ENCODE assay signal across 8 cellular contexts in the genomic region with DNA sequence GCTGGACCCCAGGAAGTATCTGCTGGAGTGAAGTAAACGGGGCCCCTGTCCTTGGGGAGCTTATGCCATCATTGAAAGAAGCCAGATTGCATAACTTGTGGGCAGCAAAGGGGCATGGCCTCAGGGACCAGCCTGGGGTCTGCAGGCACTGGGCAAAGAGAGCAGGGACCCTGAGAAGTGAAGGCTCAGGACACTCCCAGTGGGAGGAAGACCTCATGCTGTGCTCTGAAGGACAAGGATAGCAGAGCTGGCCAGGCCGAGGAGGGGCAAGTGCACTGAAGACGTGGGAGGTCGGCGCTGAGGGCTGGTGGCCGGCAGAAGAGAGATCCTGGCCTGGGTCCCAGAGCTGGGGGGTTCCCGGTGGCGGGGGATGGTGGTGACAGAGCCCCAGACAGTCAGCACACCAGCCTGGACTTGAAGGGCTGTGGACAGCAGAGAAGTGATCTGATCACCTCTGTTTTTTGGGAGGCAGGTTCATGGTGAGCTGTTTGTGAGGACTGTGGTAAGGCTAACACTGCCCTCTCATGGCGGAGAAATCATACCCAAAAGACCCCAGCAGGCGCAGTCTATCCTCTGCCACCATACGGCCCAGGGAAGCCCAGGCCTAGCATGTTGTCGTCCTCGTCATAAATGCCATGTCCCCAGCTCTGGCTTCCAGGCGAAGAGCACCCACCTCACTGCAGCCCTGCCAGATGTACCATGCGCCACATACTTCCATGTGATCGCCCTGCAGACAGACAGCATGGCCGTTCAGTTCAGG. TPM values are rescaled to one million over a fixed set of nuclear protein-coding genes. Genes with fewer than 3 reads are reported as not detected.
A peak's percentile ranks its signal among the peaks of the same experiment; 100 is the strongest.
DNase-seq lines count a peak whose midpoint lies in the region; ATAC-seq and TF ChIP-seq lines count a peak whose summit lies in the region.

No MANE protein-coding gene starts in this region.

- no peaks in the 10 kb centered on the region for H3K9me3 Mint-ChIP-seq in activated CD4-positive, alpha-beta T cell treated with anti-CD3 and anti-CD28 coated beads for 36 hours (ENCODE audit: low read depth)
- no peaks in the 10 kb centered on the region for H3K9me3 Mint-ChIP-seq in mesothelial cell of epicardium

- CTCF ChIA-PET in activated CD4-positive, alpha-beta T cell treated with anti-CD3 and anti-CD28 coated beads for 36 hours (lab: Charles Lee), result interaction anchor here (0.6 to 1.2 kb wide), 6 partner anchors 18 to 954 kb away, joined by 3 to 6 read pairs (median 4); no protein-coding TSS in a partner anchor

- no peak overlapping the region for H3K4me3 ChIP-seq in cardiac fibroblast (replicated peaks in 1 of 2; ENCODE audit: low read depth in 2 of 2, low read length in 2 of 2)

- ATAC-seq in activated CD4-positive, alpha-beta T cell treated with anti-CD3 and anti-CD28 coated beads for 36 hours, result no peak
- ATAC-seq in GM21423 (IDR thresholded peaks at IDR 0.05; ENCODE audit: unreplicated experiment) (no peak), HG03039 (IDR thresholded peaks at IDR 0.05; ENCODE audit: unreplicated experiment) (no peak), left colon (no peak)

- H3K4me3 Mint-ChIP-seq in activated CD4-positive, alpha-beta T cell treated with anti-CD3 and anti-CD28 coated beads for 36 hours, result no peak overlapping the region
- no peak overlapping the region for H3K4me3 Mint-ChIP-seq in mesothelial cell of epicardium

- H3K27me3 Mint-ChIP-seq in activated CD4-positive, alpha-beta T cell treated with anti-CD3 and anti-CD28 coated beads for 36 hours, result peaks cover 2% of the 10 kb centered on the region
- H3K27me3 Mint-ChIP-seq in mesothelial cell of epicardium (ENCODE audit: low read depth), result no peaks in the 10 kb centered on the region

- DNase-seq in activated CD4-positive, alpha-beta T cell treated with anti-CD3 and anti-CD28 coated beads for 36 hours, result peak; percentile 17
- DNase-seq in activated CD4-positive, alpha-beta T cell treated with anti-CD3 and anti-CD28 coated beads for 1 hour, result no peak
- DNase-seq in NCI-H460 (ENCODE audit: extremely low read depth, low read depth) (peak; percentile 37), cardiac fibroblast (ENCODE audit: low read depth in 2 of 2) (peak; percentile 74 to 80), mesothelial cell of epicardium (ENCODE audit: low spot score in 2 of 2, unreplicated experiment in 2 of 2) (no peak), left colon (no peak)

- POLR2A ChIA-PET in activated CD4-positive, alpha-beta T cell treated with anti-CD3 and anti-CD28 coated beads for 36 hours (lab: Charles Lee), result interaction anchor here (0.7 kb wide), 1 partner anchor 16 kb away, joined by 3 read pairs; no protein-coding TSS in a partner anchor

- no peaks in the 10 kb centered on the region for H3K36me3 Mint-ChIP-seq in activated CD4-positive, alpha-beta T cell treated with anti-CD3 and anti-CD28 coated beads for 36 hours (ENCODE audit: low read depth)
- H3K36me3 Mint-ChIP-seq in mesothelial cell of epicardium, result peaks cover 1% of the 10 kb centered on the region

- H3K4me1 Mint-ChIP-seq in activated CD4-positive, alpha-beta T cell treated with anti-CD3 and anti-CD28 coated beads for 36 hours, result no peaks in the 10 kb centered on the region
- peaks cover 11% of the 10 kb centered on the region for H3K4me1 Mint-ChIP-seq in mesothelial cell of epicardium

- H3K27ac Mint-ChIP-seq in activated CD4-positive, alpha-beta T cell treated with anti-CD3 and anti-CD28 coated beads for 36 hours, result no peak overlapping the region
- peak overlapping the region; percentile 64 for H3K27ac Mint-ChIP-seq in mesothelial cell of epicardium

- intact Hi-C loops in activated CD4-positive, alpha-beta T cell treated with anti-CD3 and anti-CD28 coated beads for 36 hours (cut with DNase I, micrococcal nuclease), result loop anchor here in 1 of 2 experiments (1.0 kb wide), 1 partner anchor 221 kb away; no protein-coding TSS in a partner anchor
- intact Hi-C loops in left colon (cut with DNase I, micrococcal nuclease), result loop anchor here (10.0 kb wide), 2 partner anchors 75 to 155 kb away; a partner anchor contains a TSS

- TF ChIP-seq CTCF in cardiac fibroblast (IDR thresholded peaks at IDR 0.05; ENCODE audit: low read depth, low read length), result peak; percentile 64
- TF ChIP-seq CTCF in mesothelial cell of epicardium (IDR thresholded peaks at IDR 0.05; ENCODE audit: unreplicated experiment), result no peak

RNA-seq across cellular contexts. Expression of a gene that starts 7.1 kb away (rescaled TPM):
- 10 to 100 TPM; 55.1 to 77.0 TPM for total RNA-seq in activated CD4-positive, alpha-beta T cell treated with anti-CD3 and anti-CD28 coated beads for 36 hours
- 26.4 and 35.2 TPM in 2 replicates for total RNA-seq in NCI-H460 (2014; rRNA removed; shearing (Covaris generic))
- polyA plus RNA-seq in NCI-H460 (2014; cell fraction: nucleus; rRNA removed), result 41.4 and 52.4 TPM in 2 replicates
- 67.6 to 70.2 TPM (median 68.1 TPM) in 3 replicates for total RNA-seq in mesothelial cell of epicardium
- total RNA-seq in left colon, result 10 to 100 TPM; 45.6 to 53.6 TPM

RNA-seq across cellular contexts. Expression of a gene that starts 29.1 kb away (rescaled TPM):
- total RNA-seq in activated CD4-positive, alpha-beta T cell treated with anti-CD3 and anti-CD28 coated beads for 36 hours, result 1 to 10 TPM in 1 of 2 experiments, under 1 TPM in 1; 0.81 to 1.1 TPM
- 0.46 and 1.3 TPM in 2 replicates for total RNA-seq in NCI-H460 (2014; rRNA removed; shearing (Covaris generic))
- polyA plus RNA-seq in NCI-H460 (2014; cell fraction: nucleus; rRNA removed), result 1.4 and 3.0 TPM in 2 replicates
- total RNA-seq in mesothelial cell of epicardium (1.3 to 2.1 TPM (median 1.7 TPM) in 3 replicates), left colon (under 1 TPM; 0.12 to 0.20 TPM)

RNA-seq across cellular contexts. Expression of a gene that starts 40.8 kb away (rescaled TPM):
- 100 to 1,000 TPM; 189 to 192 TPM for total RNA-seq in activated CD4-positive, alpha-beta T cell treated with anti-CD3 and anti-CD28 coated beads for 36 hours
- total RNA-seq in NCI-H460 (2014; rRNA removed; shearing (Covaris generic)), result 100 and 114 TPM in 2 replicates
- 123 and 167 TPM in 2 replicates for polyA plus RNA-seq in NCI-H460 (2014; cell fraction: nucleus; rRNA removed)
- total RNA-seq in mesothelial cell of epicardium, result 126 to 133 TPM (median 130 TPM) in 3 replicates
- 100 to 1,000 TPM in 1 of 2 donors, 10 to 100 TPM in 1; 88.2 to 125 TPM for total RNA-seq in left colon

RNA-seq across cellular contexts. Expression of a gene that starts 57.7 kb away (rescaled TPM):
- total RNA-seq in activated CD4-positive, alpha-beta T cell treated with anti-CD3 and anti-CD28 coated beads for 36 hours, result 10 to 100 TPM; 86.6 to 94.8 TPM
- 107 and 109 TPM in 2 replicates for total RNA-seq in NCI-H460 (2014; rRNA removed; shearing (Covaris generic))
- polyA plus RNA-seq in NCI-H460 (2014; cell fraction: nucleus; rRNA removed), result 48.8 and 70.6 TPM in 2 replicates
- total RNA-seq in mesothelial cell of epicardium, result 97.2 to 103 TPM (median 97.7 TPM) in 3 replicates
- 10 to 100 TPM; 76.5 to 84.6 TPM for total RNA-seq in left colon

Comparison
In these comparisons a context has a peak if more than half of its experiments do, and no peak if none do; other contexts are left out.
1. DNase-seq: peak in activated CD4-positive, alpha-beta T cell treated with anti-CD3 and anti-CD28 coated beads for 36 hours (single experiment), NCI-H460 (single experiment) and cardiac fibroblast (2 of 2); none in activated CD4-positive, alpha-beta T cell treated with anti-CD3 and anti-CD28 coated beads for 1 hour (single experiment), mesothelial cell of epicardium (0 of 2) and left colon (0 of 2).